Comparison of ENCODE assay signal across 8 cellular contexts in the genomic region with DNA sequence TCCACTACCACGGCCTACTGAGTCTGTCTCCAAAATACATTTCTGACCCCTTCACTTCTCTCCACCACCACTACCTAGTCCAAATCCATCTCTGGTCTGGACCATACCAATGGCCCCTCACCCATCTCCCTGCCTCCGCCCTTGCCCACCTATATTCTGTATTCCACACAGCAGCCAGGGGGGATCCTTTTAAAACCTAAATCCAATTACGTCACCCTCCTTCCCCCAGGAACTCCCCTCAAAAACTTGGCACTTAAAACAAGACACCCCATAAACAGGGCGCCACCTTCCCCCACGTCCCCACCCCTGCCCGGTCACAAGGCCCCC. TPM values are rescaled to one million over a fixed set of nuclear protein-coding genes. Genes with fewer than 3 reads are reported as not detected.
DNase-seq lines count a peak whose midpoint lies in the region; ATAC-seq and TF ChIP-seq lines count a peak whose summit lies in the region.

No MANE protein-coding gene starts in this region.

- H3K9me3 Mint-ChIP-seq in naive B cell = no peaks in the 10 kb centered on the region

- POLR2A ChIA-PET in AG04450 (lab: Yijun Ruan, JAX) = interaction anchor here (0.9 to 1.2 kb wide), 2 partner anchors 124 to 128 kb away, joined by 3 to 4 read pairs; no protein-coding TSS in a partner anchor

- H3K4me3 ChIP-seq in AG04450 (ENCODE audit: low read depth, low read length) (peak overlapping the region; percentile 93), coronary artery (peak overlapping the region; percentile 95)

- peaks cover 3% of the 10 kb centered on the region; the same call in 1 of the 2 replicates for H3K9me3 ChIP-seq in AG04450 (ENCODE audit: control insufficient read depth, insufficient read depth, low read length)
- peaks cover 8% of the 10 kb centered on the region for H3K9me3 ChIP-seq in KOPT-K1 (ENCODE audit: insufficient read depth, low read length, poor library complexity, severe bottlenecking)

- peaks cover 44% of the 10 kb centered on the region for H3K36me3 ChIP-seq in KOPT-K1 (ENCODE audit: insufficient read depth, low read length)

- DNase-seq in AG04450 (ENCODE audit: low read depth, low spot score) (no peak), coronary artery (ENCODE audit: low spot score) (no peak), naive B cell (no peak), GM03348 (ENCODE audit: low spot score) (no peak)

- H3K4me3 Mint-ChIP-seq in naive B cell = peak overlapping the region; percentile 94 to 100 (median 98)

- H3K27ac ChIP-seq in AG04450 (ENCODE audit: low read depth, low read length) (peak overlapping the region; percentile 21), KOPT-K1 (ENCODE audit: low read depth, low read length, poor library complexity, severe bottlenecking) (peak overlapping the region; percentile 79), coronary artery (peak overlapping the region; percentile 82 to 84)

- H3K4me1 Mint-ChIP-seq in naive B cell = peaks cover 28 to 36% (median 30%) of the 10 kb centered on the region in 3 donors

- ATAC-seq in naive B cell (ENCODE audit: low read depth in 2 of 2) = no peak
- ATAC-seq in GM19328 (IDR thresholded peaks at IDR 0.05; ENCODE audit: unreplicated experiment) = no peak
- no peak for ATAC-seq in GM21367 (IDR thresholded peaks at IDR 0.05; ENCODE audit: unreplicated experiment)
- no peak for ATAC-seq in GM21737 (IDR thresholded peaks at IDR 0.05; ENCODE audit: unreplicated experiment)

- TF ChIP-seq CTCF in AG04450 (IDR thresholded peaks at IDR 0.05; ENCODE audit: low read depth, low read length) (no peak), coronary artery (IDR thresholded peaks at IDR 0.05) (no peak)

- peak overlapping the region; percentile 90 to 99 (median 96) for H3K27ac Mint-ChIP-seq in naive B cell

- peaks cover 4 to 12% of the 10 kb centered on the region in 2 donors for H3K36me3 Mint-ChIP-seq in naive B cell

- peaks cover 6% of the 10 kb centered on the region for H3K27me3 ChIP-seq in AG04450 (ENCODE audit: control insufficient read depth, insufficient read depth, low read length)

- H3K27me3 Mint-ChIP-seq in naive B cell = peaks cover 12 to 21% (median 15%) of the 10 kb centered on the region in 3 donors

- CTCF ChIA-PET in AG04450 (lab: Charles Lee) = interaction anchor here (0.6 to 4.8 kb wide), 26 partner anchors 10 to 410 kb away, joined by 3 to 79 read pairs (median 5); partner anchors contain the start of gene XKR7

RNA-seq across cellular contexts. Expression of gene PDRG1, which starts 0.7 kb away (rescaled TPM):
- 13.1 and 13.2 TPM in 2 replicates for polyA plus RNA-seq in AG04450 (2011; rRNA removed)
- polyA minus RNA-seq in AG04450 (2011; rRNA and poly(A)+ RNA removed) = 2.2 and 3.1 TPM in 2 replicates
- polyA plus RNA-seq in naive B cell (ENCODE audit: low read depth in 6 of 6) = 10 to 100 TPM; 16.3 to 27.4 (median 20.8) TPM

RNA-seq across cellular contexts. Expression of gene XKR7, which starts 16.8 kb away (rescaled TPM):
- polyA plus RNA-seq in AG04450 (2011; rRNA removed) (not detected in 2 replicates), naive B cell (ENCODE audit: low read depth in 6 of 6) (under 1 TPM in 1 of 6 donors, not detected in 5; 0.03 TPM)
- not detected in 2 replicates for polyA minus RNA-seq in AG04450 (2011; rRNA and poly(A)+ RNA removed)

RNA-seq across cellular contexts. Expression of gene CCM2L, which starts 59.1 kb away (rescaled TPM):
- polyA plus RNA-seq in AG04450 (2011; rRNA removed) = not detected in 2 replicates
- polyA minus RNA-seq in AG04450 (2011; rRNA and poly(A)+ RNA removed) = not detected in 2 replicates
- not detected for polyA plus RNA-seq in naive B cell (ENCODE audit: low read depth in 6 of 6)

Comparison
In these comparisons a context has a peak if more than half of its experiments do, and no peak if none do; other contexts are left out.
1. H3K27ac ChIP-seq: peak in every context shown above with its lines; median percentile 83 in coronary artery; 79 in KOPT-K1; 21 in AG04450.